12 cellular contexts compared by ENCODE assay signal in genomic region chr6:107988570-107988969, GRCh38. TPM values are rescaled to one million over a fixed set of nuclear protein-coding genes. Genes with fewer than 3 reads are reported as not detected.
A peak's percentile ranks its signal among the peaks of the same experiment; 100 is the strongest.
DNase-seq lines count a peak whose midpoint lies in the region; ATAC-seq, FAIRE-seq and TF ChIP-seq lines count a peak whose summit lies in the region.
"Had no signal": no experiment of that assay in that cellular context is flagged by ENCODE, and none has a peak within 500 bp of the region (broad histone marks: within the 10 kb centered on the region; RNA-seq: fewer than 3 reads in every experiment).

No MANE protein-coding gene starts in this region.

- no peaks in the 10 kb centered on the region for H3K79me1 ChIP-seq in H9 (ENCODE audit: insufficient read depth, low read depth, low read length, poor library complexity, severe bottlenecking)

- no peak overlapping the region for H3K14ac ChIP-seq in H9 (ENCODE audit: insufficient read depth, low read length)

- H3K9ac ChIP-seq in H9 (ENCODE audit: extremely low read depth, insufficient read length, low read length) (no peak overlapping the region), iPS-18a (ENCODE audit: low read length) (peak overlapping the region; percentile 52)
- H3K9ac ChIP-seq: BLaER1 treated with 17β-estradiol and CSF1 and Interleukin-3, amounts not matched to agents 10 nM and 100 nM had no signal

- no peaks in the 10 kb centered on the region for H4K20me1 ChIP-seq in H9 (ENCODE audit: control insufficient read depth, insufficient read depth, insufficient read length)
- H4K20me1 ChIP-seq: BLaER1 treated with 17β-estradiol and CSF1 and Interleukin-3, amounts not matched to agents 10 nM and 100 nM had no signal

- H4K91ac ChIP-seq in H9 (ENCODE audit: insufficient read length, low read depth, low read length): no peak overlapping the region

- H4K8ac ChIP-seq in H9 (replicated peaks; ENCODE audit: insufficient read length, low read depth, low read length): no peak overlapping the region

- H3K4me3 ChIP-seq in iPS-18a (ENCODE audit: low read length): peak overlapping the region; percentile 37
- no peak overlapping the region for H3K4me3 ChIP-seq in pancreas
- no peak overlapping the region for H3K4me3 ChIP-seq in lower leg skin (ENCODE audit: low read depth, poor library complexity, severe bottlenecking)
- H3K4me3 ChIP-seq: BLaER1 treated with 17β-estradiol and CSF1 and Interleukin-3, amounts not matched to agents 10 nM and 100 nM had no signal

- H3K23ac ChIP-seq in H9 (ENCODE audit: insufficient read length, low read depth, low read length): no peak overlapping the region

- no peaks in the 10 kb centered on the region; a peak in 1 of 7 replicates for H3K36me3 Mint-ChIP-seq in H9 (ENCODE audit: insufficient read depth in 1 of 3, low read depth in 3 of 3)
- H3K36me3 Mint-ChIP-seq in WTC11: no peaks in the 10 kb centered on the region
- H3K36me3 Mint-ChIP-seq: CD4-positive, CD25-positive, alpha-beta regulatory T cell had no signal

- H3K56ac ChIP-seq in H9 (ENCODE audit: insufficient read length, low read depth, low read length): no peak overlapping the region

- no peak overlapping the region for H2BK5ac ChIP-seq in H9 (ENCODE audit: insufficient read length, low read length)

- H3K4me3 Mint-ChIP-seq in H9 (peak overlapping the region; percentile 16 to 40; a peak in 3 of 5 replicates), WTC11 (peak overlapping the region; percentile 36)
- H3K4me3 Mint-ChIP-seq: CD4-positive, CD25-positive, alpha-beta regulatory T cell had no signal

- H2BK15ac ChIP-seq in H9 (ENCODE audit: low read depth, low read length): no peak overlapping the region

- no peak overlapping the region for H3T11ph ChIP-seq in H9 (ENCODE audit: low read length)

- no peak for TF ChIP-seq CTCF in H9 (conservative IDR thresholded peaks at IDR 0.05)
- TF ChIP-seq CTCF in WTC11 (IDR thresholded peaks at IDR 0.05): no peak
- no peak for TF ChIP-seq CTCF in pancreas (IDR thresholded peaks at IDR 0.05)
- no peak for TF ChIP-seq CTCF in lower leg skin (IDR thresholded peaks at IDR 0.05)

- intact Hi-C loops in pancreas (cut with DNase I): no loop called here
- intact Hi-C loops in lower leg skin (cut with DNase I; ENCODE audit: low total_unique reads): no loop called here

- H3K18ac ChIP-seq in H9 (ENCODE audit: insufficient read length, low read depth, low read length): no peak overlapping the region

- no peak overlapping the region for H3K4ac ChIP-seq in H9 (ENCODE audit: low read depth, low read length)

- no peak overlapping the region for H2BK20ac ChIP-seq in H9 (ENCODE audit: low read depth, low read length, poor library complexity, severe bottlenecking)

- no CpG with 5 or more reads among the region's 3 CpGs for WGBS in H9 (ENCODE audit: extremely low coverage, insufficient read length, low lambda C conversion rate)
- 91 to 92% methylated on average over 3 of the region's 3 CpGs for whole genome bisulfite sequencing in pancreas, 2 donors
- 86 to 91% methylated on average over 3 of the region's 3 CpGs for WGBS in lower leg skin, 2 donors

- ATAC-seq in WTC11 (peak; percentile 79), pancreas (no peak)

- peak overlapping the region; percentile 43 for H3K27ac ChIP-seq in H9 (ENCODE audit: insufficient read length, low read depth, low read length)
- peak overlapping the region; percentile 81 for H3K27ac ChIP-seq in iPS-18a (ENCODE audit: low read length)
- H3K27ac ChIP-seq in pancreas: no peak overlapping the region
- H3K27ac ChIP-seq: BLaER1 treated with 17β-estradiol and CSF1 and Interleukin-3, amounts not matched to agents 10 nM and 100 nM had no signal

- no peak overlapping the region for H4K5ac ChIP-seq in H9 (ENCODE audit: insufficient read length, low read depth, low read length)

- POLR2A ChIA-PET in WTC11 (lab: Charles Lee): no interaction called here

- no peak overlapping the region for H2AFZ ChIP-seq in H9 (ENCODE audit: low read length)

- H3K4me1 ChIP-seq in H9 (ENCODE audit: insufficient read depth, low read length) (peaks cover 19% of the 10 kb centered on the region; the same call in 1 of the 2 replicates), iPS-18a (ENCODE audit: control insufficient read depth, low read depth, low read length) (peaks cover 44% of the 10 kb centered on the region), pancreas (peaks cover 3 to 11% (median 8%) of the 10 kb centered on the region in 3 donors)

- H3K4me2 ChIP-seq in H9 (ENCODE audit: insufficient read depth, insufficient read length, low read length): peak overlapping the region; percentile 8
- H3K4me2 ChIP-seq: BLaER1 treated with 17β-estradiol and CSF1 and Interleukin-3, amounts not matched to agents 10 nM and 100 nM had no signal

- H2BK120ac ChIP-seq in H9 (ENCODE audit: low read depth, low read length, poor library complexity, severe bottlenecking): no peak overlapping the region

- H3K9me3 ChIP-seq in H9 (ENCODE audit: control insufficient read depth, low read depth, low read length): no peaks in the 10 kb centered on the region
- H3K9me3 ChIP-seq in iPS-18a (ENCODE audit: control insufficient read depth, low read depth, low read length): no peaks in the 10 kb centered on the region
- no peaks in the 10 kb centered on the region for H3K9me3 ChIP-seq in pancreas

- H3K9me3 Mint-ChIP-seq in H9: peaks cover 0 to 4% of the 10 kb centered on the region in 2 experiments; a peak in 2 of 5 replicates
- no peaks in the 10 kb centered on the region; the same call in 1 of the 2 replicates for H3K9me3 Mint-ChIP-seq in WTC11
- H3K9me3 Mint-ChIP-seq: CD4-positive, CD25-positive, alpha-beta regulatory T cell had no signal

- H2BK12ac ChIP-seq in H9 (ENCODE audit: insufficient read length, low read depth, low read length): no peak overlapping the region

- CTCF ChIA-PET in WTC11 (lab: Charles Lee): interaction anchor here (0.8 to 2.0 kb wide), 3 partner anchors 9 to 61 kb away, joined by 3 to 9 read pairs (median 6); no protein-coding TSS in a partner anchor

- DNase-seq in H9: no peak
- DNase-seq in WTC11 (ENCODE audit: low spot score): no peak
- DNase-seq in stimulated activated CD4-positive, alpha-beta T cell treated with anti-CD3 and anti-CD28 coated beads, Interleukin-4, amount 100 ng/mL, for 1 hour: no peak
- DNase-seq in SW480 (ENCODE audit: low spot score): no peak
- no peak for DNase-seq in pancreas
- DNase-seq in lower leg skin (ENCODE audit: low spot score in 2 of 2): no peak
- DNase-seq: ACHN; CD4-positive, CD25-positive, alpha-beta regulatory T cell; DMS53; H7 had no signal

- no peak for TF ChIP-seq POLR2A in lower leg skin (IDR thresholded peaks at IDR 0.05)

- no peaks in the 10 kb centered on the region for H3K36me3 ChIP-seq in iPS-18a (ENCODE audit: control insufficient read depth, low read depth, low read length)
- H3K36me3 ChIP-seq in pancreas: no peaks in the 10 kb centered on the region
- H3K36me3 ChIP-seq: BLaER1 treated with 17β-estradiol and CSF1 and Interleukin-3, amounts not matched to agents 10 nM and 100 nM had no signal

- H2AK5ac ChIP-seq in H9 (ENCODE audit: insufficient read length, low read length): no peak overlapping the region

- no peak for FAIRE-seq in pancreas (lab: Jason Lieb, UNC)

- no peaks in the 10 kb centered on the region for H3K79me2 ChIP-seq in H9 (ENCODE audit: insufficient read depth, low read length)

- H3K27me3 Mint-ChIP-seq in H9 (ENCODE audit: low read depth) (peaks cover 20% of the 10 kb centered on the region), WTC11 (ENCODE audit: low read depth) (peaks cover 94% of the 10 kb centered on the region)

- no peaks in the 10 kb centered on the region for H3K23me2 ChIP-seq in H9 (ENCODE audit: insufficient read length, low read depth, low read length, poor library complexity, severe bottlenecking)

- peak overlapping the region; percentile 52 to 88 (median 65); a peak in 6 of 7 replicates for H3K27ac Mint-ChIP-seq in H9
- peak overlapping the region; percentile 28; the same call in 1 of the 2 replicates for H3K27ac Mint-ChIP-seq in WTC11

- H3K4me1 Mint-ChIP-seq in H9 (peaks cover 46 to 50% of the 10 kb centered on the region in 2 experiments), WTC11 (peaks cover 60% of the 10 kb centered on the region)

- H3K27me3 ChIP-seq in H9 (ENCODE audit: insufficient read depth, low read length) (no peaks in the 10 kb centered on the region), iPS-18a (ENCODE audit: control insufficient read depth, insufficient read depth, low read length) (no peaks in the 10 kb centered on the region), pancreas (no peaks in the 10 kb centered on the region)
- H3K27me3 ChIP-seq: BLaER1 treated with 17β-estradiol and CSF1 and Interleukin-3, amounts not matched to agents 10 nM and 100 nM had no signal

TF ChIP-seq in WTC11, 78 proteins besides CTCF, POLR2A, EP300 and RAD21:
- 0 out of 2 replicates have a peak, but pooled peaks have one; percentile 23 for TF ChIP-seq SP1 (CRISPR knock-in tag; conservative IDR thresholded peaks at IDR 0.05)
- TF ChIP-seq, protein P1, sequence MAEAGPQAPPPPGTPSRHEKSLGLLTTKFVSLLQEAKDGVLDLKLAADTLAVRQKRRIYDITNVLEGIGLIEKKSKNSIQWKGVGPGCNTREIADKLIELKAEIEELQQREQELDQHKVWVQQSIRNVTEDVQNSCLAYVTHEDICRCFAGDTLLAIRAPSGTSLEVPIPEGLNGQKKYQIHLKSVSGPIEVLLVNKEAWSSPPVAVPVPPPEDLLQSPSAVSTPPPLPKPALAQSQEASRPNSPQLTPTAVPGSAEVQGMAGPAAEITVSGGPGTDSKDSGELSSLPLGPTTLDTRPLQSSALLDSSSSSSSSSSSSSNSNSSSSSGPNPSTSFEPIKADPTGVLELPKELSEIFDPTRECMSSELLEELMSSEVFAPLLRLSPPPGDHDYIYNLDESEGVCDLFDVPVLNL (CRISPR knock-in tag; IDR thresholded peaks at IDR 0.05; ENCODE audit: borderline replicate concordance, low read depth): no peak

RNA-seq across cellular contexts. Expression of gene SEC63, which starts 30.6 kb away (rescaled TPM):
- total RNA-seq in H9 (2021): 73.3 and 86.2 TPM in 2 replicates
- total RNA-seq in WTC11 (2021): 68.0 to 97.6 TPM (median 71.2 TPM) in 3 replicates
- 100 to 1,000 TPM in 5 of 6 donors, 10 to 100 TPM in 1; 98.5 to 146 (median 116) TPM for total RNA-seq in pancreas
- 10 to 100 TPM; 34.4 to 48.7 TPM for polyA plus RNA-seq in pancreas
- total RNA-seq in lower leg skin: 10 to 100 TPM; 11.4 to 31.9 (median 15.6) TPM

Comparison
In these comparisons a context has a peak if more than half of its experiments do, and no peak if none do; other contexts are left out.
1. H3K27ac ChIP-seq: peak in H9 (single experiment) and iPS-18a (single experiment); none in pancreas (0 of 4).